ENCODE assay signal across 15 cellular contexts in genomic region chr4:41369680-41370079, GRCh38.
DNase-seq lines count a peak whose midpoint lies in the region; ATAC-seq and TF ChIP-seq lines count a peak whose summit lies in the region.
"Had no signal": no experiment of that assay in that cellular context is flagged by ENCODE, and none has a peak within 500 bp of the region (broad histone marks: within the 10 kb centered on the region; RNA-seq: fewer than 3 reads in every experiment).

No MANE protein-coding gene starts in this region.

- ATAC-seq in left lung: peak; percentile 89

- TF ChIP-seq CTCF in dorsolateral prefrontal cortex (IDR thresholded peaks at IDR 0.05 in 54 of 56, conservative IDR thresholded peaks at IDR 0.05 in 2 of 56; ENCODE audit: low read depth in 1 of 56, partially characterized antibody in 56 of 56) (no peak), left lung (IDR thresholded peaks at IDR 0.05) (no peak), thyroid gland (IDR thresholded peaks at IDR 0.05) (no peak)

- H3K27me3 ChIP-seq in dorsolateral prefrontal cortex (no peaks in the 10 kb centered on the region), left lung (no peaks in the 10 kb centered on the region), thyroid gland (no peaks in the 10 kb centered on the region)

- H3K9me3 Mint-ChIP-seq in immature natural killer cell: peaks cover 0 to 7% (median 2%) of the 10 kb centered on the region in 6 donors
- H3K9me3 Mint-ChIP-seq: activated T-helper 2 cell treated with anti-CD3 and anti-CD28 coated beads, Interferon-gamma antibody, Interleukin-2, Interleukin-4, amounts not matched to agents 10 μg/mL and 5 μg/mL and 100 μg/mL, durations not matched to agents 14 hours and 24 hours and 36 hours had no signal

- intact Hi-C loops in dorsolateral prefrontal cortex (cut with DNase I) (loop anchor here (5.0 kb wide), 1 partner anchor 48 kb away; no protein-coding TSS in a partner anchor), left lung (cut with DNase I) (no loop called here), thyroid gland (cut with DNase I) (loop anchor here (10.0 kb wide), 1 partner anchor 65 kb away; no protein-coding TSS in a partner anchor)

- no peaks in the 10 kb centered on the region for H3K36me3 Mint-ChIP-seq in immature natural killer cell

- H3K9me3 ChIP-seq in left lung: no peaks in the 10 kb centered on the region
- no peaks in the 10 kb centered on the region for H3K9me3 ChIP-seq in thyroid gland

- peak; percentile 45 for DNase-seq in DMS 273 (lab: John Stamatoyannopoulos, UW; ENCODE audit: unreplicated experiment)
- no peak for DNase-seq in DMS 273 treated with DMSO at 0.1 percent for 48 hours (lab: John Stamatoyannopoulos, UW)
- peak in 8 of 10 donors; percentile 34 to 70 (median 56) for DNase-seq in dorsolateral prefrontal cortex
- DNase-seq in left lung: no peak
- peak; percentile 92 for DNase-seq in thyroid gland
- DNase-seq in stimulated activated CD4-positive, alpha-beta T cell treated with anti-CD3 and anti-CD28 coated beads, Interleukin-12 subunit alpha, Interleukin-12 subunit beta, amount 100 ng/mL, for 4 hours: no peak
- no peak for DNase-seq in SIG-M5 treated with dmso at 0.1 percent for 504 hours (lab: John Stamatoyannopoulos, UW; ENCODE audit: unreplicated experiment)
- no peak for DNase-seq in immature natural killer cell
- DNase-seq: DND-41, GM23248, trophoblast cell had no signal

- 19 to 31% methylated on average over 4 of the region's 4 CpGs for WGBS in thyroid gland, 2 donors

- peaks cover 1 to 3% (median 2%) of the 10 kb centered on the region in 3 donors for H3K27me3 Mint-ChIP-seq in immature natural killer cell (ENCODE audit: low read depth in 3 of 3)
- H3K27me3 Mint-ChIP-seq: IgD-negative memory B cell had no signal

- peaks cover 0 to 7% of the 10 kb centered on the region in 2 donors for H3K4me1 ChIP-seq in left lung
- peaks cover 86 to 90% of the 10 kb centered on the region in 2 donors for H3K4me1 ChIP-seq in thyroid gland

- peak in 1 of 2 donors; percentile 70 for TF ChIP-seq POLR2A in thyroid gland (IDR thresholded peaks at IDR 0.05)

- H3K4me3 ChIP-seq in dorsolateral prefrontal cortex (peak overlapping the region in 4 of 59 donors; percentile 0 to 17 (median 10)), left lung (no peak overlapping the region), thyroid gland (replicated peaks in 1 of 3) (no peak overlapping the region)
- H3K4me3 ChIP-seq: GM23248 had no signal

- H3K4me3 Mint-ChIP-seq in immature natural killer cell: no peak overlapping the region
- H3K4me3 Mint-ChIP-seq: dendritic cell treated with granulocyte-macrophage colony-stimulating factor and Interleukin-4, amounts not matched to agents 40 ng/mL and 50 ng/mL, for 4 days; IgD-negative memory B cell had no signal

- H3K4me1 Mint-ChIP-seq in immature natural killer cell: no peaks in the 10 kb centered on the region
- H3K4me1 Mint-ChIP-seq: IgD-negative memory B cell had no signal

- H3K27ac ChIP-seq in dorsolateral prefrontal cortex (peak overlapping the region; percentile 11 to 100 (median 97)), left lung (no peak overlapping the region), thyroid gland (peak overlapping the region; percentile 79 to 93 (median 82))
- H3K27ac ChIP-seq: 22Rv1, GM23248 had no signal

- no peaks in the 10 kb centered on the region for H3K36me3 ChIP-seq in left lung
- no peaks in the 10 kb centered on the region for H3K36me3 ChIP-seq in thyroid gland

- no peak overlapping the region for H3K27ac Mint-ChIP-seq in immature natural killer cell
- H3K27ac Mint-ChIP-seq: activated T-helper 2 cell treated with anti-CD3 and anti-CD28 coated beads, Interferon-gamma antibody, Interleukin-2, Interleukin-4, amounts not matched to agents 10 μg/mL and 5 μg/mL and 100 μg/mL, durations not matched to agents 14 hours and 24 hours and 36 hours; dendritic cell treated with granulocyte-macrophage colony-stimulating factor and Interleukin-4, amounts not matched to agents 40 ng/mL and 50 ng/mL, for 4 days; IgD-negative memory B cell had no signal

Comparison
In these comparisons a context has a peak if more than half of its experiments do, and no peak if none do; other contexts are left out.
1. DNase-seq: peak in DMS 273 (single experiment), dorsolateral prefrontal cortex (8 of 10) and thyroid gland (2 of 2); none in DMS 273 treated with DMSO at 0.1 percent for 48 hours (single experiment), left lung (0 of 2), stimulated activated CD4-positive, alpha-beta T cell treated with anti-CD3 and anti-CD28 coated beads, Interleukin-12 subunit alpha, Interleukin-12 subunit beta, amount 100 ng/mL, for 4 hours (single experiment), SIG-M5 treated with dmso at 0.1 percent for 504 hours (single experiment) and immature natural killer cell (0 of 3).
2. H3K27ac ChIP-seq: peak in dorsolateral prefrontal cortex (59 of 59) and thyroid gland (3 of 3); none in left lung (0 of 2).
3. intact Hi-C loops: an anchor here in dorsolateral prefrontal cortex (5.0 kb wide) and thyroid gland (10.0 kb wide); none called in left lung.